Comparison of ENCODE assay signal across 1 cellular context in the genomic region with DNA sequence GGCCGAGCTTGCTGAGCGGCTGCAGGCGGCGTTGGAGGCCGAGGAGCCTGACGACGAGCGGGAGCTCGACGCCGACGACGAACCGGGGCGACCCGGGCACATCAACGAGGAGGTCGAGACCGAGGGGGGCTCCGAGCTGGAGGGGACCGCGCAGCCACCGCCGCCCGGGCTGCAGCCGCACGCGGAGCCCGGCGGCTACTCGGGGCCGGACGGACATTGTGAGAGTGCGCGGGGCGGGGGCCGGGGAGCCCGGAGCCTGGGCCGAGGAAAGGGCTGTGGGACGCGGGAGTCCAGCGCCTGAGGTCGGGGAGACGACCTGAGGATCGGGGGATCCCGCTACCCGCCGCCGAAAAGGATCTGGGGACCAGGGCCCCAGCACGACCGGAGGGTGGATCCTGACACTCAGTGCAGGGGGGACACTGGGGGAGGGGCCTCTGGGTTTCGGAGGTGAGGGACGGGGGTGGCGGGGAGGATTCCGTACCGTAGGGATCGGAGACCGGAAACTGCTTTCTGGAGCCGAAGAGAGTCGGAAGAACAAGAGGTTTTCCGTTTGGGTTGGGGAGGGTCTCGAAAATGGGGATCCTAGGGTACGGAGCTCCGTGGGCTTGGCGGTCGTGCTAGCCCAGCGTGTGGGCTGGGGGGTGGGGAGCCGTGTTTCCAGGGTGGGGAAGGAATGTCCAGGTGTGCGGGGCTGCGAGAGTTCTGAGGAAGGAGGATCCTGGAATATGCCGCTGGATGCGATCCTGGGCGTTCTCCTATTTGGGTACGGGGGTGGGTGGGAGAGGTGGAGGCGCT.
TF ChIP-seq lines count a peak whose summit lies in the region.

No MANE protein-coding gene starts in this region.

TF ChIP-seq in HepG2, 621 proteins besides CTCF, POLR2A, EP300 and RAD21 (continued from another document and continues in another):
- TF ChIP-seq, protein P1, sequence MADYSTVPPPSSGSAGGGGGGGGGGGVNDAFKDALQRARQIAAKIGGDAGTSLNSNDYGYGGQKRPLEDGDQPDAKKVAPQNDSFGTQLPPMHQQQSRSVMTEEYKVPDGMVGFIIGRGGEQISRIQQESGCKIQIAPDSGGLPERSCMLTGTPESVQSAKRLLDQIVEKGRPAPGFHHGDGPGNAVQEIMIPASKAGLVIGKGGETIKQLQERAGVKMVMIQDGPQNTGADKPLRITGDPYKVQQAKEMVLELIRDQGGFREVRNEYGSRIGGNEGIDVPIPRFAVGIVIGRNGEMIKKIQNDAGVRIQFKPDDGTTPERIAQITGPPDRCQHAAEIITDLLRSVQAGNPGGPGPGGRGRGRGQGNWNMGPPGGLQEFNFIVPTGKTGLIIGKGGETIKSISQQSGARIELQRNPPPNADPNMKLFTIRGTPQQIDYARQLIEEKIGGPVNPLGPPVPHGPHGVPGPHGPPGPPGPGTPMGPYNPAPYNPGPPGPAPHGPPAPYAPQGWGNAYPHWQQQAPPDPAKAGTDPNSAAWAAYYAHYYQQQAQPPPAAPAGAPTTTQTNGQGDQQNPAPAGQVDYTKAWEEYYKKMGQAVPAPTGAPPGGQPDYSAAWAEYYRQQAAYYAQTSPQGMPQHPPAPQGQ (CRISPR knock-in tag; IDR thresholded peaks at IDR 0.05; ENCODE audit: borderline replicate concordance) = no peak
- TF ChIP-seq ZSCAN25 (CRISPR knock-in tag; IDR thresholded peaks at IDR 0.05) (no peak), MXI1 (IDR thresholded peaks at IDR 0.05; ENCODE audit: borderline replicate concordance, low read depth, low read length) (no peak), GATAD2A (CRISPR knock-in tag; IDR thresholded peaks at IDR 0.05) (no peak), MAFK (conservative IDR thresholded peaks at IDR 0.05 in 1 of 2, IDR thresholded peaks at IDR 0.05 in 1 of 2; ENCODE audit: low read length in 2 of 2) (no peak), SP140L (CRISPR knock-in tag; IDR thresholded peaks at IDR 0.05; ENCODE audit: borderline replicate concordance) (no peak), SRSF9 (IDR thresholded peaks at IDR 0.05; ENCODE audit: borderline replicate concordance, insufficient read depth, low read depth, low read length, poor library complexity, severe bottlenecking) (no peak), KAT8 (CRISPR knock-in tag; IDR thresholded peaks at IDR 0.05) (no peak), RBFOX2 (IDR thresholded peaks at IDR 0.05; ENCODE audit: low read depth, low read length) (peak; percentile 92), RFX1 (IDR thresholded peaks at IDR 0.05) (no peak), ZNF577 (CRISPR knock-in tag; IDR thresholded peaks at IDR 0.05; ENCODE audit: borderline replicate concordance, low read depth) (no peak), SNAPC2 (CRISPR knock-in tag; IDR thresholded peaks at IDR 0.05) (no peak), ZSCAN9 (CRISPR knock-in tag; IDR thresholded peaks at IDR 0.05; ENCODE audit: borderline replicate concordance) (no peak), SAFB2 (CRISPR knock-in tag; IDR thresholded peaks at IDR 0.05; ENCODE audit: borderline replicate concordance, low read depth) (0 out of 2 replicates have a peak, but pooled peaks have one; percentile 21), ZNF781 (CRISPR knock-in tag; IDR thresholded peaks at IDR 0.05; ENCODE audit: borderline replicate concordance, not compliant biosample characterization) (no peak), TBX3 (IDR thresholded peaks at IDR 0.05; ENCODE audit: borderline replicate concordance) (no peak), MEIS1 (CRISPR knock-in tag; IDR thresholded peaks at IDR 0.05; ENCODE audit: borderline replicate concordance) (no peak), MTF1 (CRISPR knock-in tag; IDR thresholded peaks at IDR 0.05) (peak; percentile 68; the same call in 1 of the 2 replicates), FOXK1 (CRISPR knock-in tag; IDR thresholded peaks at IDR 0.05; ENCODE audit: borderline replicate concordance, low read depth) (no peak), ZNF101 (CRISPR knock-in tag; IDR thresholded peaks at IDR 0.05; ENCODE audit: borderline replicate concordance, low read depth) (no peak), HMG20A (CRISPR knock-in tag; IDR thresholded peaks at IDR 0.05; ENCODE audit: borderline replicate concordance) (no peak), ZNF619 (CRISPR knock-in tag; IDR thresholded peaks at IDR 0.05) (no peak), KDM4B (CRISPR knock-in tag; IDR thresholded peaks at IDR 0.05) (no peak), PHF20 (CRISPR knock-in tag; IDR thresholded peaks at IDR 0.05) (no peak), ONECUT2 (CRISPR knock-in tag; IDR thresholded peaks at IDR 0.05) (no peak), SRSF1 (optimal IDR thresholded peaks at IDR 0.05; ENCODE audit: low read depth, low read length) (peak; percentile 20), ZNF33B (CRISPR knock-in tag; IDR thresholded peaks at IDR 0.05) (0 out of 2 replicates have a peak, but pooled peaks have one; percentile 63), ZKSCAN8 (CRISPR knock-in tag; IDR thresholded peaks at IDR 0.05; ENCODE audit: borderline replicate concordance) (no peak)
- TF ChIP-seq, protein P2, sequence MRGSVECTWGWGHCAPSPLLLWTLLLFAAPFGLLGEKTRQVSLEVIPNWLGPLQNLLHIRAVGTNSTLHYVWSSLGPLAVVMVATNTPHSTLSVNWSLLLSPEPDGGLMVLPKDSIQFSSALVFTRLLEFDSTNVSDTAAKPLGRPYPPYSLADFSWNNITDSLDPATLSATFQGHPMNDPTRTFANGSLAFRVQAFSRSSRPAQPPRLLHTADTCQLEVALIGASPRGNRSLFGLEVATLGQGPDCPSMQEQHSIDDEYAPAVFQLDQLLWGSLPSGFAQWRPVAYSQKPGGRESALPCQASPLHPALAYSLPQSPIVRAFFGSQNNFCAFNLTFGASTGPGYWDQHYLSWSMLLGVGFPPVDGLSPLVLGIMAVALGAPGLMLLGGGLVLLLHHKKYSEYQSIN (CRISPR knock-in tag; IDR thresholded peaks at IDR 0.05; ENCODE audit: borderline replicate concordance) = no peak
- TF ChIP-seq, protein P3, sequence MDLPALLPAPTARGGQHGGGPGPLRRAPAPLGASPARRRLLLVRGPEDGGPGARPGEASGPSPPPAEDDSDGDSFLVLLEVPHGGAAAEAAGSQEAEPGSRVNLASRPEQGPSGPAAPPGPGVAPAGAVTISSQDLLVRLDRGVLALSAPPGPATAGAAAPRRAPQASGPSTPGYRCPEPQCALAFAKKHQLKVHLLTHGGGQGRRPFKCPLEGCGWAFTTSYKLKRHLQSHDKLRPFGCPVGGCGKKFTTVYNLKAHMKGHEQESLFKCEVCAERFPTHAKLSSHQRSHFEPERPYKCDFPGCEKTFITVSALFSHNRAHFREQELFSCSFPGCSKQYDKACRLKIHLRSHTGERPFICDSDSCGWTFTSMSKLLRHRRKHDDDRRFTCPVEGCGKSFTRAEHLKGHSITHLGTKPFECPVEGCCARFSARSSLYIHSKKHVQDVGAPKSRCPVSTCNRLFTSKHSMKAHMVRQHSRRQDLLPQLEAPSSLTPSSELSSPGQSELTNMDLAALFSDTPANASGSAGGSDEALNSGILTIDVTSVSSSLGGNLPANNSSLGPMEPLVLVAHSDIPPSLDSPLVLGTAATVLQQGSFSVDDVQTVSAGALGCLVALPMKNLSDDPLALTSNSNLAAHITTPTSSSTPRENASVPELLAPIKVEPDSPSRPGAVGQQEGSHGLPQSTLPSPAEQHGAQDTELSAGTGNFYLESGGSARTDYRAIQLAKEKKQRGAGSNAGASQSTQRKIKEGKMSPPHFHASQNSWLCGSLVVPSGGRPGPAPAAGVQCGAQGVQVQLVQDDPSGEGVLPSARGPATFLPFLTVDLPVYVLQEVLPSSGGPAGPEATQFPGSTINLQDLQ (CRISPR knock-in tag; IDR thresholded peaks at IDR 0.05) = peak; percentile 71; the same call in 1 of the 2 replicates
- TF ChIP-seq, protein P4, sequence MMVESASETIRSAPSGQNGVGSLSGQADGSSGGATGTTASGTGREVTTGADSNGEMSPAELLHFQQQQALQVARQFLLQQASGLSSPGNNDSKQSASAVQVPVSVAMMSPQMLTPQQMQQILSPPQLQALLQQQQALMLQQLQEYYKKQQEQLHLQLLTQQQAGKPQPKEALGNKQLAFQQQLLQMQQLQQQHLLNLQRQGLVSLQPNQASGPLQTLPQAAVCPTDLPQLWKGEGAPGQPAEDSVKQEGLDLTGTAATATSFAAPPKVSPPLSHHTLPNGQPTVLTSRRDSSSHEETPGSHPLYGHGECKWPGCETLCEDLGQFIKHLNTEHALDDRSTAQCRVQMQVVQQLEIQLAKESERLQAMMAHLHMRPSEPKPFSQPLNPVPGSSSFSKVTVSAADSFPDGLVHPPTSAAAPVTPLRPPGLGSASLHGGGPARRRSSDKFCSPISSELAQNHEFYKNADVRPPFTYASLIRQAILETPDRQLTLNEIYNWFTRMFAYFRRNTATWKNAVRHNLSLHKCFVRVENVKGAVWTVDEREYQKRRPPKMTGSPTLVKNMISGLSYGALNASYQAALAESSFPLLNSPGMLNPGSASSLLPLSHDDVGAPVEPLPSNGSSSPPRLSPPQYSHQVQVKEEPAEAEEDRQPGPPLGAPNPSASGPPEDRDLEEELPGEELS (CRISPR knock-in tag; IDR thresholded peaks at IDR 0.05) = no peak
- TF ChIP-seq, protein P5, sequence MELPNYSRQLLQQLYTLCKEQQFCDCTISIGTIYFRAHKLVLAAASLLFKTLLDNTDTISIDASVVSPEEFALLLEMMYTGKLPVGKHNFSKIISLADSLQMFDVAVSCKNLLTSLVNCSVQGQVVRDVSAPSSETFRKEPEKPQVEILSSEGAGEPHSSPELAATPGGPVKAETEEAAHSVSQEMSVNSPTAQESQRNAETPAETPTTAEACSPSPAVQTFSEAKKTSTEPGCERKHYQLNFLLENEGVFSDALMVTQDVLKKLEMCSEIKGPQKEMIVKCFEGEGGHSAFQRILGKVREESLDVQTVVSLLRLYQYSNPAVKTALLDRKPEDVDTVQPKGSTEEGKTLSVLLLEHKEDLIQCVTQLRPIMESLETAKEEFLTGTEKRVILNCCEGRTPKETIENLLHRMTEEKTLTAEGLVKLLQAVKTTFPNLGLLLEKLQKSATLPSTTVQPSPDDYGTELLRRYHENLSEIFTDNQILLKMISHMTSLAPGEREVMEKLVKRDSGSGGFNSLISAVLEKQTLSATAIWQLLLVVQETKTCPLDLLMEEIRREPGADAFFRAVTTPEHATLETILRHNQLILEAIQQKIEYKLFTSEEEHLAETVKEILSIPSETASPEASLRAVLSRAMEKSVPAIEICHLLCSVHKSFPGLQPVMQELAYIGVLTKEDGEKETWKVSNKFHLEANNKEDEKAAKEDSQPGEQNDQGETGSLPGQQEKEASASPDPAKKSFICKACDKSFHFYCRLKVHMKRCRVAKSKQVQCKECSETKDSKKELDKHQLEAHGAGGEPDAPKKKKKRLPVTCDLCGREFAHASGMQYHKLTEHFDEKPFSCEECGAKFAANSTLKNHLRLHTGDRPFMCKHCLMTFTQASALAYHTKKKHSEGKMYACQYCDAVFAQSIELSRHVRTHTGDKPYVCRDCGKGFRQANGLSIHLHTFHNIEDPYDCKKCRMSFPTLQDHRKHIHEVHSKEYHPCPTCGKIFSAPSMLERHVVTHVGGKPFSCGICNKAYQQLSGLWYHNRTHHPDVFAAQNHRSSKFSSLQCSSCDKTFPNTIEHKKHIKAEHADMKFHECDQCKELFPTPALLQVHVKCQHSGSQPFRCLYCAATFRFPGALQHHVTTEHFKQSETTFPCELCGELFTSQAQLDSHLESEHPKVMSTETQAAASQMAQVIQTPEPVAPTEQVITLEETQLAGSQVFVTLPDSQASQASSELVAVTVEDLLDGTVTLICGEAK (IDR thresholded peaks at IDR 0.05) = no peak
- TF ChIP-seq, protein P5 (CRISPR knock-in tag; IDR thresholded peaks at IDR 0.05) = no peak
- TF ChIP-seq, protein P6, sequence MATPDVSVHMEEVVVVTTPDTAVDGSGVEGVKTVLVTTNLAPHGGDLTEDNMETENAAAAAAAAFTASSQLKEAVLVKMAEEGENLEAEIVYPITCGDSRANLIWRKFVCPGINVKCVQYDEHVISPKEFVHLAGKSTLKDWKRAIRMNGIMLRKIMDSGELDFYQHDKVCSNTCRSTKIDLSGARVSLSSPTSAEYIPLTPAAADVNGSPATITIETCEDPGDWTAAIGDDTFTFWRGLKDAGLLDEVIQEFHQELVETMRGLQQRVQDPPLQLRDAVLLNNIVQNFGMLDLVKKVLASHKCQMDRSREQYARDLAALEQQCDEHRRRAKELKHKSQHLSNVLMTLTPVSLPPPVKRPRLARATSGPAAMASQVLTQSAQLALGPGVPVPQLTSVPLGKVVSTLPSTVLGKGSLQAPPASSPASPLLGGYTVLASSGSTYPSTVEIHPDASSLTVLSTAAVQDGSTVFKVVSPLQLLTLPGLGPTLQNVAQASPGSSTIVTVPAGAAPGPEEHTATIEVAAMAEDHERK (CRISPR knock-in tag; IDR thresholded peaks at IDR 0.05; ENCODE audit: low read depth) = no peak
- TF ChIP-seq, protein P7, sequence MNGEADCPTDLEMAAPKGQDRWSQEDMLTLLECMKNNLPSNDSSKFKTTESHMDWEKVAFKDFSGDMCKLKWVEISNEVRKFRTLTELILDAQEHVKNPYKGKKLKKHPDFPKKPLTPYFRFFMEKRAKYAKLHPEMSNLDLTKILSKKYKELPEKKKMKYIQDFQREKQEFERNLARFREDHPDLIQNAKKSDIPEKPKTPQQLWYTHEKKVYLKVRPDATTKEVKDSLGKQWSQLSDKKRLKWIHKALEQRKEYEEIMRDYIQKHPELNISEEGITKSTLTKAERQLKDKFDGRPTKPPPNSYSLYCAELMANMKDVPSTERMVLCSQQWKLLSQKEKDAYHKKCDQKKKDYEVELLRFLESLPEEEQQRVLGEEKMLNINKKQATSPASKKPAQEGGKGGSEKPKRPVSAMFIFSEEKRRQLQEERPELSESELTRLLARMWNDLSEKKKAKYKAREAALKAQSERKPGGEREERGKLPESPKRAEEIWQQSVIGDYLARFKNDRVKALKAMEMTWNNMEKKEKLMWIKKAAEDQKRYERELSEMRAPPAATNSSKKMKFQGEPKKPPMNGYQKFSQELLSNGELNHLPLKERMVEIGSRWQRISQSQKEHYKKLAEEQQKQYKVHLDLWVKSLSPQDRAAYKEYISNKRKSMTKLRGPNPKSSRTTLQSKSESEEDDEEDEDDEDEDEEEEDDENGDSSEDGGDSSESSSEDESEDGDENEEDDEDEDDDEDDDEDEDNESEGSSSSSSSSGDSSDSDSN (CRISPR knock-in tag; IDR thresholded peaks at IDR 0.05) = peak; percentile 83; the same call in 1 of the 2 replicates
